ENCODE assay signal across 6 cellular contexts in the genomic region with DNA sequence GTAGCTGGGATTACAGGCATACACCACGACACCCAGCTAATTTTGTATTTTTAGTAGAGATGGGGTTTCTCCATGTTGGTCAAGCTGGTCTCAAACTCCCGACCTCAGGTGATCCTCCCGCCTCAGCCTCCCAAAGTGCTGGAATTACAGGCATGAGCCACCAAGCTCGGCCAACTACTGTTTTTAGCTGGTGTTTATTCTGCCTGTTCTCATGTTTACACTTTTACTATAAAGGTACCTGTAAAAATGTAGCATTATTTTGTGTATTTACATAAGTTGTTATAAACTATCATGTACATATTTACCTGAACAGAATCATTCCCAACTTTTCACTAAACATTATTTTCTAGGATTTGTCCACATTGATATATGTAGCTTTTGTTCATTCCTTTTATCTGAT.
DNase-seq lines count a peak whose midpoint lies in the region; ATAC-seq, FAIRE-seq and TF ChIP-seq lines count a peak whose summit lies in the region.
"Not testable (repeated sequence)": the region's sequence is repeated elsewhere in the genome, so short reads cannot be mapped to it uniquely, and the experiment has no call there.

No MANE protein-coding gene starts in this region.

- BruUV-seq in GM12878 (replicated peaks; lab: Mats Ljungman, UMichigan), result not testable (repeated sequence)

- TF ChIP-seq CTCF in C4-2B (conservative IDR thresholded peaks at IDR 0.05); activated B cell treated with CpG ODN at 0.5 μM for 24 hours (IDR thresholded peaks at IDR 0.05); GM12878 (IDR thresholded peaks at IDR 0.05 in 2 of 3, conservative IDR thresholded peaks at IDR 0.05 in 1 of 3; ENCODE audit: control insufficient read depth in 2 of 3, extremely low read depth in 1 of 3, insufficient read depth in 1 of 3, low read depth in 3 of 3, low read length in 3 of 3); neural crest cell (conservative IDR thresholded peaks at IDR 0.05): not testable (repeated sequence)

- ATAC-seq in activated B cell treated with CpG ODN at 0.5 μM for 24 hours (ENCODE audit: low read depth); GM12878; left lobe of liver: not testable (repeated sequence)

- H3K27ac Mint-ChIP-seq in IgD-negative memory B cell (peak overlapping the region in 1 of 3 donors; percentile 5), activated B cell treated with CpG ODN at 0.5 μM for 24 hours (peak overlapping the region; percentile 30)
- not testable (repeated sequence) for H3K27ac Mint-ChIP-seq in neural crest cell (ENCODE audit: unreplicated experiment)

- peak overlapping the region in 3 of 4 donors; percentile 30 to 86 (median 52) for H3K4me3 Mint-ChIP-seq in IgD-negative memory B cell
- H3K4me3 Mint-ChIP-seq in activated B cell treated with CpG ODN at 0.5 μM for 24 hours, result not testable (repeated sequence)
- peak overlapping the region; percentile 13 for H3K4me3 Mint-ChIP-seq in neural crest cell

- H3K4me1 Mint-ChIP-seq in IgD-negative memory B cell, result peaks cover 15 to 24% (median 22%) of the 10 kb centered on the region in 3 donors
- peaks cover 27% of the 10 kb centered on the region for H3K4me1 Mint-ChIP-seq in activated B cell treated with CpG ODN at 0.5 μM for 24 hours
- H3K4me1 Mint-ChIP-seq in neural crest cell, result peaks cover 17% of the 10 kb centered on the region

- H3K79me2 ChIP-seq in GM12878 (ENCODE audit: control insufficient read depth, insufficient read depth, low read length), result not testable (repeated sequence)

- FAIRE-seq in GM12878 (lab: Jason Lieb, UNC), result peak; percentile 35

- not testable (repeated sequence) for H3K36me3 ChIP-seq in GM12878 (ENCODE audit: control insufficient read depth in 2 of 2, insufficient read depth in 2 of 2, low read length in 1 of 2)

- not testable (repeated sequence) for TF ChIP-seq EP300 in GM12878 (IDR thresholded peaks at IDR 0.05; ENCODE audit: borderline replicate concordance in 1 of 2, control insufficient read depth in 1 of 2, low read depth in 2 of 2, low read length in 2 of 2)

- not testable (repeated sequence) for H3K4me1 ChIP-seq in GM12878 (ENCODE audit: control insufficient read depth, insufficient read depth, low read length)

- H3K9me3 Mint-ChIP-seq in IgD-negative memory B cell, activated B cell treated with CpG ODN at 0.5 μM for 24 hours, neural crest cell: not testable (repeated sequence)

- intact Hi-C loops in activated B cell treated with CpG ODN at 0.5 μM for 24 hours (cut with micrococcal nuclease); GM12878 (cut with micrococcal nuclease; ENCODE audit: unreplicated experiment): not testable (repeated sequence)

- SMC1A ChIA-PET in GM12878 (lab: Charles Lee; ENCODE audit: uncharacterized antibody, unreplicated experiment), result interaction anchor here (1.0 kb wide), 1 partner anchor 23 kb away, joined by 3 read pairs; no protein-coding TSS in a partner anchor

- not testable (repeated sequence) for H3K9me3 ChIP-seq in GM12878 (replicated peaks; ENCODE audit: control insufficient read depth, insufficient read depth, low read length)

- CTCF ChIA-PET in activated B cell treated with CpG ODN at 0.5 μM for 24 hours (lab: Charles Lee), result interaction anchor here (3.0 kb wide), 1 partner anchor 19 kb away, joined by 19 read pairs; no protein-coding TSS in a partner anchor
- CTCF ChIA-PET in GM12878 (lab: Yijun Ruan, JAX), result interaction anchor here (0.7 to 2.6 kb wide), 3 partner anchors 16 to 56 kb away, joined by 3 to 11 read pairs (median 4); no protein-coding TSS in a partner anchor

- not testable (repeated sequence) for H2AFZ ChIP-seq in GM12878 (ENCODE audit: control insufficient read depth, low read depth, low read length)

- H3K27me3 ChIP-seq in GM12878 (replicated peaks in 1 of 2; ENCODE audit: control insufficient read depth in 2 of 2, insufficient read depth in 2 of 2, low read length in 1 of 2), result not testable (repeated sequence)

- POLR2A ChIA-PET in activated B cell treated with CpG ODN at 0.5 μM for 24 hours (lab: Charles Lee) (interaction anchor here (3.2 kb wide), 1 partner anchor 20 kb away, joined by 37 read pairs; no protein-coding TSS in a partner anchor), GM12878 (lab: Charles Lee) (interaction anchor here (0.7 kb wide), 1 partner anchor 45 kb away, joined by 3 read pairs; no protein-coding TSS in a partner anchor)

- not testable (repeated sequence) for TF ChIP-seq RAD21 in GM12878 (IDR thresholded peaks at IDR 0.05; ENCODE audit: insufficient read depth, low read depth, low read length)

- H3K36me3 Mint-ChIP-seq in IgD-negative memory B cell; activated B cell treated with CpG ODN at 0.5 μM for 24 hours (ENCODE audit: low read depth); neural crest cell (ENCODE audit: low read depth): not testable (repeated sequence)

- peak overlapping the region; percentile 57; the same call in 1 of the 2 replicates for H3K27ac ChIP-seq in C4-2B
- not testable (repeated sequence) for H3K27ac ChIP-seq in GM12878 (ENCODE audit: control insufficient read depth, insufficient read depth)

- H4K20me1 ChIP-seq in GM12878 (ENCODE audit: control insufficient read depth, insufficient read depth), result not testable (repeated sequence)

- in situ Hi-C loops in GM12878 (cut with MboI), result not testable (repeated sequence)

- not testable (repeated sequence) for TF ChIP-seq POLR2A in GM12878 (IDR thresholded peaks at IDR 0.05; ENCODE audit: low read depth, low read length)

- H3K9ac ChIP-seq in GM12878 (ENCODE audit: control insufficient read depth, insufficient read depth, low read length), result not testable (repeated sequence)

- not testable (repeated sequence) for H3K27me3 Mint-ChIP-seq in IgD-negative memory B cell, activated B cell treated with CpG ODN at 0.5 μM for 24 hours
- peaks cover 71% of the 10 kb centered on the region for H3K27me3 Mint-ChIP-seq in neural crest cell (ENCODE audit: low read depth)

- DNase-seq in activated B cell treated with CpG ODN at 0.5 μM for 24 hours; GM12878 (ENCODE audit: low read depth, low spot score); neural crest cell (ENCODE audit: low read depth, low spot score): not testable (repeated sequence)
- DNase-seq in left lobe of liver (ENCODE audit: low spot score), result peak; percentile 1

- RAD21 ChIA-PET in GM12878 (lab: Charles Lee; ENCODE audit: unreplicated experiment), result not testable (repeated sequence)

- not testable (repeated sequence) for H3K4me3 ChIP-seq in GM12878

- WGBS in GM12878 (ENCODE audit: insufficient coverage, insufficient replicate concordance, low lambda C conversion rate, missing lambda C conversion rate), result 41% methylated on average over 4 of the region's 4 CpGs

- not testable (repeated sequence) for H3K4me2 ChIP-seq in GM12878 (ENCODE audit: control insufficient read depth, insufficient read depth)
